ENCODE assay signal across 24 cellular contexts in genomic region chr6:108093781-108094180, GRCh38.
"Had no signal": no experiment of that assay in that cellular context is flagged by ENCODE, and none has a peak within 500 bp of the region (broad histone marks: within the 10 kb centered on the region; RNA-seq: fewer than 3 reads in every experiment).

No MANE protein-coding gene starts in this region.

- H3K4me3 Mint-ChIP-seq: dendritic cell treated with granulocyte-macrophage colony-stimulating factor and Interleukin-4, amounts not matched to agents 40 ng/mL and 50 ng/mL, for 4 days; effector memory CD8-positive, alpha-beta T cell; endodermal cell had no signal

- H3K4me3 ChIP-seq: colonic mucosa, coronary artery, dorsolateral prefrontal cortex, esophagus muscularis mucosa, esophagus squamous epithelium, gastrocnemius medialis, gastroesophageal sphincter, heart left ventricle, heart right ventricle had no signal

- H3K9me3 Mint-ChIP-seq: dendritic cell treated with granulocyte-macrophage colony-stimulating factor and Interleukin-4, amounts not matched to agents 40 ng/mL and 50 ng/mL, for 4 days; endodermal cell had no signal

- H3K36me3 ChIP-seq: colonic mucosa, esophagus muscularis mucosa, esophagus squamous epithelium, gastrocnemius medialis, gastroesophageal sphincter, heart left ventricle, heart right ventricle had no signal

- H3K27ac ChIP-seq: colonic mucosa, coronary artery, dorsolateral prefrontal cortex, epithelial cell of prostate, esophagus muscularis mucosa, esophagus squamous epithelium, foreskin keratinocyte, gastrocnemius medialis, gastroesophageal sphincter, heart left ventricle, heart right ventricle had no signal

- H3K27me3 ChIP-seq: colonic mucosa, gastrocnemius medialis had no signal

- H3K9me3 ChIP-seq: colonic mucosa, esophagus muscularis mucosa, esophagus squamous epithelium, gastrocnemius medialis, gastroesophageal sphincter, heart left ventricle, heart right ventricle had no signal

- H3K4me1 ChIP-seq: colonic mucosa, esophagus muscularis mucosa, esophagus squamous epithelium, foreskin keratinocyte, gastrocnemius medialis, gastroesophageal sphincter, heart left ventricle, heart right ventricle had no signal

- H3K4me1 Mint-ChIP-seq: endodermal cell had no signal

- H3K27ac Mint-ChIP-seq: dendritic cell treated with granulocyte-macrophage colony-stimulating factor and Interleukin-4, amounts not matched to agents 40 ng/mL and 50 ng/mL, for 4 days; effector memory CD8-positive, alpha-beta T cell; endodermal cell had no signal

- DNase-seq: colonic mucosa; cortex of kidney; dermis blood vessel endothelial cell; dorsolateral prefrontal cortex; effector CD4-positive, alpha-beta T cell; effector CD8-positive, alpha-beta T cell; effector memory CD4-positive, alpha-beta T cell; effector memory CD8-positive, alpha-beta T cell; endodermal cell; erythroblast; esophagus squamous epithelium; foreskin fibroblast; foreskin keratinocyte; gastrocnemius medialis; glutamatergic neuron; head of caudate nucleus; heart left ventricle; heart right ventricle had no signal

- ATAC-seq: effector memory CD8-positive, alpha-beta T cell; esophagus mucosa; foreskin keratinocyte; gastrocnemius medialis; gastroesophageal sphincter; heart left ventricle; heart right ventricle had no signal
